In the genomic region with DNA sequence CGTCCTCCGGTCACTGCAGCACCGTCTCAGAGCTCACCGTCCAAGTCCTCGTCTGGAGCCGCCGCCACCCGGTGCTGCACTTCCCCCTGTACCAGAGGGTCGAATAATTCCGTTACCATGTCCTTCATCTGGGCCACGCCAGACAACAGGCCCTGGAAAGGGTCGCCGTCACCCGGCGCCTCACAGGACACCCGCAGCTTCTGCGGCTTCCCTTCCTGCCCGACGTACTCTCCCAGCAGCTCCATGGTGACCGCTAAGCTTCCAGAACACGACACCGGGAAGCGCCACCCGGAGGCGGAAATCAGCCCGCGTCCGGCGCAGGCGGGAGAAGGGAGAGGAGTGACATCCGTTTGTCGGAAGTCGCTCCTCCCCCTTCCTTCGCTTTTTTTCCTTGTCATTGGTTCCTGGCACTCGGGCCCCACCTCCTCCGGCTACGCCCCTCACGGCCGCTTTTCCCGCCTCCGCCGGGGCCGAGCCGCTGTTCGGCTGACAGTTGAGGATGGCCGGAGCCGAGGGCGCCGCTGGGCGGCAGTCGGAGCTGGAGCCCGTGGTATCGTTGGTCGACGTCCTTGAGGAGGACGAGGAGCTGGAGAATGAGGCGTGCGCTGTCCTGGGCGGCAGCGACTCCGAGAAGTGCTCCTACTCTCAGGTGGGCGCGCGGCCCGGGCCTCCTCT, we compare ENCODE assay signal across 1 cellular context.
A peak's percentile ranks its signal among the peaks of the same experiment; 100 is the strongest.
TF ChIP-seq lines count a peak whose summit lies in the region.

A gene with protein sequence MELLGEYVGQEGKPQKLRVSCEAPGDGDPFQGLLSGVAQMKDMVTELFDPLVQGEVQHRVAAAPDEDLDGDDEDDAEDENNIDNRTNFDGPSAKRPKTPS (minus strand): TSS at position 273 of the 675 bp plus-strand sequence. CDS start 28 bp downstream, at position 245.
A gene with protein sequence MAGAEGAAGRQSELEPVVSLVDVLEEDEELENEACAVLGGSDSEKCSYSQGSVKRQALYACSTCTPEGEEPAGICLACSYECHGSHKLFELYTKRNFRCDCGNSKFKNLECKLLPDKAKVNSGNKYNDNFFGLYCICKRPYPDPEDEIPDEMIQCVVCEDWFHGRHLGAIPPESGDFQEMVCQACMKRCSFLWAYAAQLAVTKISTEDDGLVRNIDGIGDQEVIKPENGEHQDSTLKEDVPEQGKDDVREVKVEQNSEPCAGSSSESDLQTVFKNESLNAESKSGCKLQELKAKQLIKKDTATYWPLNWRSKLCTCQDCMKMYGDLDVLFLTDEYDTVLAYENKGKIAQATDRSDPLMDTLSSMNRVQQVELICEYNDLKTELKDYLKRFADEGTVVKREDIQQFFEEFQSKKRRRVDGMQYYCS (plus strand): TSS at position 464 of the 675 bp plus-strand sequence. CDS start 36 bp downstream, at position 500.

TF ChIP-seq in HepG2, 621 proteins besides CTCF, POLR2A, EP300 and RAD21 (continued from another document and continues in another):
- TF ChIP-seq, protein P1, sequence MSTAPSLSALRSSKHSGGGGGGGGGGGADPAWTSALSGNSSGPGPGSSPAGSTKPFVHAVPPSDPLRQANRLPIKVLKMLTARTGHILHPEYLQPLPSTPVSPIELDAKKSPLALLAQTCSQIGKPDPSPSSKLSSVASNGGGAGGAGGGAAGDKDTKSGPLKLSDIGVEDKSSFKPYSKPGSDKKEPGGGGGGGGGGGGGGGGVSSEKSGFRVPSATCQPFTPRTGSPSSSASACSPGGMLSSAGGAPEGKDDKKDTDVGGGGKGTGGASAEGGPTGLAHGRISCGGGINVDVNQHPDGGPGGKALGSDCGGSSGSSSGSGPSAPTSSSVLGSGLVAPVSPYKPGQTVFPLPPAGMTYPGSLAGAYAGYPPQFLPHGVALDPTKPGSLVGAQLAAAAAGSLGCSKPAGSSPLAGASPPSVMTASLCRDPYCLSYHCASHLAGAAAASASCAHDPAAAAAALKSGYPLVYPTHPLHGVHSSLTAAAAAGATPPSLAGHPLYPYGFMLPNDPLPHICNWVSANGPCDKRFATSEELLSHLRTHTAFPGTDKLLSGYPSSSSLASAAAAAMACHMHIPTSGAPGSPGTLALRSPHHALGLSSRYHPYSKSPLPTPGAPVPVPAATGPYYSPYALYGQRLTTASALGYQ (CRISPR knock-in tag; IDR thresholded peaks at IDR 0.05): peak; percentile 76; the same call in 1 of the 2 replicates
- TF ChIP-seq, protein P2, sequence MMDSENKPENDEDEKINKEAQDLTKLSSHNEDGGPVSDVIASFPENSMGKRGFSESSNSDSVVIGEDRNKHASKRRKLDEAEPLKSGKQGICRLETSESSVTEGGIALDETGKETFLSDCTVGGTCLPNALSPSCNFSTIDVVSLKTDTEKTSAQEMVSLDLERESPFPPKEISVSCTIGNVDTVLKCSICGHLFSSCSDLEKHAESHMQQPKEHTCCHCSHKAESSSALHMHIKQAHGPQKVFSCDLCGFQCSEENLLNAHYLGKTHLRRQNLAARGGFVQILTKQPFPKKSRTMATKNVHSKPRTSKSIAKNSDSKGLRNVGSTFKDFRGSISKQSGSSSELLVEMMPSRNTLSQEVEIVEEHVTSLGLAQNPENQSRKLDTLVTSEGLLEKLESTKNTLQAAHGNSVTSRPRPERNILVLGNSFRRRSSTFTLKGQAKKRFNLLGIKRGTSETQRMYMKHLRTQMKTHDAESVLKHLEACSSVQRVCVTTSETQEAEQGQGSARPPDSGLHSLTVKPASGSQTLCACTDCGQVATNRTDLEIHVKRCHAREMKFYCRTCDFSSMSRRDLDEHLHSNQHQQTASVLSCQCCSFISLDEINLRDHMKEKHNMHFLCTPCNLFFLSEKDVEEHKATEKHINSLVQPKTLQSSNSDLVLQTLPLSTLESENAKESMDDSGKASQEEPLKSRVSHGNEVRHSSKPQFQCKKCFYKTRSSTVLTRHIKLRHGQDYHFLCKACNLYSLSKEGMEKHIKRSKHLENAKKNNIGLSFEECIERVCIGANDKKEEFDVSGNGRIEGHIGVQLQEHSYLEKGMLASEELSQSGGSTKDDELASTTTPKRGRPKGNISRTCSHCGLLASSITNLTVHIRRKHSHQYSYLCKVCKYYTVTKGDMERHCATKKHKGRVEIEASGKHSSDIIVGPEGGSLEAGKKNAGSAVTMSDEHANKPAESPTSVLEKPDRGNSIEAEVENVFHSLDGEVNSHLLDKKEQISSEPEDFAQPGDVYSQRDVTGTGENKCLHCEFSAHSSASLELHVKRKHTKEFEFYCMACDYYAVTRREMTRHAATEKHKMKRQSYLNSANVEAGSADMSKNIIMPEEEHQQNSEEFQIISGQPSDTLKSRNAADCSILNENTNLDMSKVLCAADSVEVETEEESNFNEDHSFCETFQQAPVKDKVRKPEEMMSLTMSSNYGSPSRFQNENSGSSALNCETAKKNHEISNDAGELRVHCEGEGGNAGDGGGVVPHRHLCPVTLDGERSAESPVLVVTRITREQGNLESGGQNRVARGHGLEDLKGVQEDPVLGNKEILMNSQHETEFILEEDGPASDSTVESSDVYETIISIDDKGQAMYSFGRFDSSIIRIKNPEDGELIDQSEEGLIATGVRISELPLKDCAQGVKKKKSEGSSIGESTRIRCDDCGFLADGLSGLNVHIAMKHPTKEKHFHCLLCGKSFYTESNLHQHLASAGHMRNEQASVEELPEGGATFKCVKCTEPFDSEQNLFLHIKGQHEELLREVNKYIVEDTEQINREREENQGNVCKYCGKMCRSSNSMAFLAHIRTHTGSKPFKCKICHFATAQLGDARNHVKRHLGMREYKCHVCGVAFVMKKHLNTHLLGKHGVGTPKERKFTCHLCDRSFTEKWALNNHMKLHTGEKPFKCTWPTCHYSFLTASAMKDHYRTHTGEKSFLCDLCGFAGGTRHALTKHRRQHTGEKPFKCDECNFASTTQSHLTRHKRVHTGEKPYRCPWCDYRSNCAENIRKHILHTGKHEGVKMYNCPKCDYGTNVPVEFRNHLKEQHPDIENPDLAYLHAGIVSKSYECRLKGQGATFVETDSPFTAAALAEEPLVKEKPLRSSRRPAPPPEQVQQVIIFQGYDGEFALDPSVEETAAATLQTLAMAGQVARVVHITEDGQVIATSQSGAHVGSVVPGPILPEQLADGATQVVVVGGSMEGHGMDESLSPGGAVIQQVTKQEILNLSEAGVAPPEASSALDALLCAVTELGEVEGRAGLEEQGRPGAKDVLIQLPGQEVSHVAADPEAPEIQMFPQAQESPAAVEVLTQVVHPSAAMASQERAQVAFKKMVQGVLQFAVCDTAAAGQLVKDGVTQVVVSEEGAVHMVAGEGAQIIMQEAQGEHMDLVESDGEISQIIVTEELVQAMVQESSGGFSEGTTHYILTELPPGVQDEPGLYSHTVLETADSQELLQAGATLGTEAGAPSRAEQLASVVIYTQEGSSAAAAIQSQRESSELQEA (CRISPR knock-in tag; IDR thresholded peaks at IDR 0.05; ENCODE audit: not compliant biosample characterization): peak; percentile 68
- TF ChIP-seq ZNF570 (CRISPR knock-in tag; IDR thresholded peaks at IDR 0.05; ENCODE audit: borderline replicate concordance) (no peak), PCBP2 (optimal IDR thresholded peaks at IDR 0.05; ENCODE audit: low read depth, low read length, poor library complexity, severe bottlenecking) (no peak), MAFK (conservative IDR thresholded peaks at IDR 0.05 in 1 of 2, IDR thresholded peaks at IDR 0.05 in 1 of 2; ENCODE audit: low read length in 2 of 2) (no peak), SIN3B (IDR thresholded peaks at IDR 0.05; ENCODE audit: low read length) (peak; percentile 53), KDM2A (CRISPR knock-in tag; IDR thresholded peaks at IDR 0.05; ENCODE audit: borderline replicate concordance, low read depth) (peak; percentile 93), ZNF75D (CRISPR knock-in tag; IDR thresholded peaks at IDR 0.05; ENCODE audit: borderline replicate concordance) (no peak), CBX5 (CRISPR knock-in tag; IDR thresholded peaks at IDR 0.05; ENCODE audit: borderline replicate concordance) (no peak; the same call in 1 of the 2 replicates), CBFB (CRISPR knock-in tag; IDR thresholded peaks at IDR 0.05) (peak; percentile 87), HNF4A (CRISPR knock-in tag; IDR thresholded peaks at IDR 0.05) (no peak), HDAC1 (CRISPR knock-in tag; IDR thresholded peaks at IDR 0.05) (peak; percentile 95), HNRNPK (IDR thresholded peaks at IDR 0.05; ENCODE audit: low read depth, low read length, poor library complexity, severe bottlenecking) (peak; percentile 16), ZNF660 (CRISPR knock-in tag; IDR thresholded peaks at IDR 0.05; ENCODE audit: borderline replicate concordance, low read depth) (no peak), ZNF234 (CRISPR knock-in tag; conservative IDR thresholded peaks at IDR 0.05) (no peak), CCAR2 (optimal IDR thresholded peaks at IDR 0.05; ENCODE audit: low read depth, low read length) (no peak), SP140L (CRISPR knock-in tag; IDR thresholded peaks at IDR 0.05; ENCODE audit: borderline replicate concordance) (peak; percentile 44; the same call in 1 of the 2 replicates), ZNF17 (CRISPR knock-in tag; IDR thresholded peaks at IDR 0.05) (no peak), SMARCC2 (IDR thresholded peaks at IDR 0.05) (no peak), KLF16 (CRISPR knock-in tag; IDR thresholded peaks at IDR 0.05) (peak in 1 of 2 experiments; percentile 90; a peak in 1 of 4 replicates), TBL1XR1 (IDR thresholded peaks at IDR 0.05; ENCODE audit: borderline replicate concordance, low read length, partially characterized antibody) (no peak), ZBTB7A (CRISPR knock-in tag; IDR thresholded peaks at IDR 0.05) (no peak), ZNF557 (CRISPR knock-in tag; IDR thresholded peaks at IDR 0.05) (no peak), ZNF562 (CRISPR knock-in tag; IDR thresholded peaks at IDR 0.05; ENCODE audit: borderline replicate concordance) (no peak), ASH2L (IDR thresholded peaks at IDR 0.05; ENCODE audit: insufficient read length, low read depth, low read length) (peak; percentile 75), HNF4G (IDR thresholded peaks at IDR 0.05; ENCODE audit: borderline replicate concordance, low read depth, low read length) (no peak; the same call in 1 of the 2 replicates), HNF4G (CRISPR knock-in tag; IDR thresholded peaks at IDR 0.05; ENCODE audit: borderline replicate concordance, low read depth) (no peak), ZKSCAN5 (CRISPR knock-in tag; IDR thresholded peaks at IDR 0.05) (no peak), YEATS2 (CRISPR knock-in tag; IDR thresholded peaks at IDR 0.05; ENCODE audit: borderline replicate concordance) (peak; percentile 85)
- TF ChIP-seq, protein P3, sequence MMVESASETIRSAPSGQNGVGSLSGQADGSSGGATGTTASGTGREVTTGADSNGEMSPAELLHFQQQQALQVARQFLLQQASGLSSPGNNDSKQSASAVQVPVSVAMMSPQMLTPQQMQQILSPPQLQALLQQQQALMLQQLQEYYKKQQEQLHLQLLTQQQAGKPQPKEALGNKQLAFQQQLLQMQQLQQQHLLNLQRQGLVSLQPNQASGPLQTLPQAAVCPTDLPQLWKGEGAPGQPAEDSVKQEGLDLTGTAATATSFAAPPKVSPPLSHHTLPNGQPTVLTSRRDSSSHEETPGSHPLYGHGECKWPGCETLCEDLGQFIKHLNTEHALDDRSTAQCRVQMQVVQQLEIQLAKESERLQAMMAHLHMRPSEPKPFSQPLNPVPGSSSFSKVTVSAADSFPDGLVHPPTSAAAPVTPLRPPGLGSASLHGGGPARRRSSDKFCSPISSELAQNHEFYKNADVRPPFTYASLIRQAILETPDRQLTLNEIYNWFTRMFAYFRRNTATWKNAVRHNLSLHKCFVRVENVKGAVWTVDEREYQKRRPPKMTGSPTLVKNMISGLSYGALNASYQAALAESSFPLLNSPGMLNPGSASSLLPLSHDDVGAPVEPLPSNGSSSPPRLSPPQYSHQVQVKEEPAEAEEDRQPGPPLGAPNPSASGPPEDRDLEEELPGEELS (CRISPR knock-in tag; IDR thresholded peaks at IDR 0.05): peak; percentile 25; the same call in 1 of the 2 replicates
- TF ChIP-seq, protein P4, sequence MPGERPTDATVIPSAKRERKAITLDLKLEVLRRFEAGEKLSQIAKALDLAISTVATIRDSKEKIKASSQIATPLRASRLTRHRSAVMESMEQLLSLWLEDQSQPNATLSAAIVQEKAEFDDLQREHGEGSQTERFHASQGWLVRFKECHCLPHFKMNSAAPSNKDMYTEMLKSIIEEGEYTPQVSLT (CRISPR knock-in tag; IDR thresholded peaks at IDR 0.05; ENCODE audit: borderline replicate concordance, low read depth): no peak
- TF ChIP-seq, protein P5, sequence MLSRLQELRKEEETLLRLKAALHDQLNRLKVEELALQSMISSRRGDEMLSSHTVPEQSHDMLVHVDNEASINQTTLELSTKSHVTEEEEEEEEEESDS (CRISPR knock-in tag; IDR thresholded peaks at IDR 0.05; ENCODE audit: borderline replicate concordance): no peak; the same call in 1 of the 2 replicates
- TF ChIP-seq, protein P6, sequence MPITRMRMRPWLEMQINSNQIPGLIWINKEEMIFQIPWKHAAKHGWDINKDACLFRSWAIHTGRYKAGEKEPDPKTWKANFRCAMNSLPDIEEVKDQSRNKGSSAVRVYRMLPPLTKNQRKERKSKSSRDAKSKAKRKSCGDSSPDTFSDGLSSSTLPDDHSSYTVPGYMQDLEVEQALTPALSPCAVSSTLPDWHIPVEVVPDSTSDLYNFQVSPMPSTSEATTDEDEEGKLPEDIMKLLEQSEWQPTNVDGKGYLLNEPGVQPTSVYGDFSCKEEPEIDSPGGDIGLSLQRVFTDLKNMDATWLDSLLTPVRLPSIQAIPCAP (CRISPR knock-in tag; IDR thresholded peaks at IDR 0.05; ENCODE audit: low read depth): no peak
- TF ChIP-seq, protein P7, sequence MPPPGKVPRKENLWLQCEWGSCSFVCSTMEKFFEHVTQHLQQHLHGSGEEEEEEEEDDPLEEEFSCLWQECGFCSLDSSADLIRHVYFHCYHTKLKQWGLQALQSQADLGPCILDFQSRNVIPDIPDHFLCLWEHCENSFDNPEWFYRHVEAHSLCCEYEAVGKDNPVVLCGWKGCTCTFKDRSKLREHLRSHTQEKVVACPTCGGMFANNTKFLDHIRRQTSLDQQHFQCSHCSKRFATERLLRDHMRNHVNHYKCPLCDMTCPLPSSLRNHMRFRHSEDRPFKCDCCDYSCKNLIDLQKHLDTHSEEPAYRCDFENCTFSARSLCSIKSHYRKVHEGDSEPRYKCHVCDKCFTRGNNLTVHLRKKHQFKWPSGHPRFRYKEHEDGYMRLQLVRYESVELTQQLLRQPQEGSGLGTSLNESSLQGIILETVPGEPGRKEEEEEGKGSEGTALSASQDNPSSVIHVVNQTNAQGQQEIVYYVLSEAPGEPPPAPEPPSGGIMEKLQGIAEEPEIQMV (CRISPR knock-in tag; IDR thresholded peaks at IDR 0.05; ENCODE audit: low read depth): peak; percentile 69; the same call in 1 of the 2 replicates
- TF ChIP-seq, protein P8, sequence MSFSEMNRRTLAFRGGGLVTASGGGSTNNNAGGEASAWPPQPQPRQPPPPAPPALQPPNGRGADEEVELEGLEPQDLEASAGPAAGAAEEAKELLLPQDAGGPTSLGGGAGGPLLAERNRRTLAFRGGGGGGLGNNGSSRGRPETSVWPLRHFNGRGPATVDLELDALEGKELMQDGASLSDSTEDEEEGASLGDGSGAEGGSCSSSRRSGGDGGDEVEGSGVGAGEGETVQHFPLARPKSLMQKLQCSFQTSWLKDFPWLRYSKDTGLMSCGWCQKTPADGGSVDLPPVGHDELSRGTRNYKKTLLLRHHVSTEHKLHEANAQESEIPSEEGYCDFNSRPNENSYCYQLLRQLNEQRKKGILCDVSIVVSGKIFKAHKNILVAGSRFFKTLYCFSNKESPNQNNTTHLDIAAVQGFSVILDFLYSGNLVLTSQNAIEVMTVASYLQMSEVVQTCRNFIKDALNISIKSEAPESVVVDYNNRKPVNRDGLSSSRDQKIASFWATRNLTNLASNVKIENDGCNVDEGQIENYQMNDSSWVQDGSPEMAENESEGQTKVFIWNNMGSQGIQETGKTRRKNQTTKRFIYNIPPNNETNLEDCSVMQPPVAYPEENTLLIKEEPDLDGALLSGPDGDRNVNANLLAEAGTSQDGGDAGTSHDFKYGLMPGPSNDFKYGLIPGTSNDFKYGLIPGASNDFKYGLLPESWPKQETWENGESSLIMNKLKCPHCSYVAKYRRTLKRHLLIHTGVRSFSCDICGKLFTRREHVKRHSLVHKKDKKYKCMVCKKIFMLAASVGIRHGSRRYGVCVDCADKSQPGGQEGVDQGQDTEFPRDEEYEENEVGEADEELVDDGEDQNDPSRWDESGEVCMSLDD (CRISPR knock-in tag; IDR thresholded peaks at IDR 0.05; ENCODE audit: borderline replicate concordance): 0 out of 2 replicates have a peak, but pooled peaks have one; percentile 28
